ENCODE assay signal across 8 cellular contexts in genomic region chr19:48674921-48675824, GRCh38. TPM values are rescaled to one million over a fixed set of nuclear protein-coding genes. Genes with fewer than 3 reads are reported as not detected.
DNase-seq lines count a peak whose midpoint lies in the region; ATAC-seq and TF ChIP-seq lines count a peak whose summit lies in the region.

No MANE protein-coding gene starts in this region.

- no peak for TF ChIP-seq POLR2A in suprapubic skin (IDR thresholded peaks at IDR 0.05)

- TF ChIP-seq EP300 in suprapubic skin (IDR thresholded peaks at IDR 0.05) = no peak

- WGBS in suprapubic skin = 41% methylated on average over 25 of the region's 28 CpGs

- ATAC-seq in HG03196 (IDR thresholded peaks at IDR 0.05; ENCODE audit: unreplicated experiment) = no peak

- H3K36me3 ChIP-seq in SJCRH30 = peaks cover 4% of the 10 kb centered on the region; the same call in 1 of the 2 replicates
- no peaks in the 10 kb centered on the region for H3K36me3 ChIP-seq in suprapubic skin

- peak; percentile 72 to 89 for TF ChIP-seq CTCF in suprapubic skin (IDR thresholded peaks at IDR 0.05)

- H3K27ac ChIP-seq in SJCRH30 = peak overlapping the region; percentile 69
- peak overlapping the region; percentile 73 for H3K27ac ChIP-seq in suprapubic skin

- H3K4me1 ChIP-seq in SJCRH30 = peaks cover 17% of the 10 kb centered on the region
- peaks cover 28% of the 10 kb centered on the region for H3K4me1 ChIP-seq in suprapubic skin

- DNase-seq in DMS53 treated with DMSO at 0.1 percent for 48 hours (lab: John Stamatoyannopoulos, UW; ENCODE audit: unreplicated experiment) (peak; percentile 67), M059J (ENCODE audit: low read depth) (peak; percentile 79), SJCRH30 (peak; percentile 92 to 97), foreskin melanocyte (peak; percentile 92), occipital lobe (lab: John Stamatoyannopoulos, UW) (peak; percentile 69), suprapubic skin (ENCODE audit: low spot score in 2 of 2) (peak; percentile 90 to 91)
- peak; percentile 59 for DNase-seq in activated gamma-delta T cell treated with anti-CD3 and anti-CD28 coated beads, Interleukin-2, amount 50 U/mL, for 16 hours (ENCODE audit: low read depth)

- peak overlapping the region; percentile 65 for H3K4me3 ChIP-seq in SJCRH30
- H3K4me3 ChIP-seq in suprapubic skin = no peak overlapping the region

- H3K27me3 ChIP-seq in SJCRH30 = no peaks in the 10 kb centered on the region
- H3K27me3 ChIP-seq in suprapubic skin = no peaks in the 10 kb centered on the region

- H3K9me3 ChIP-seq in SJCRH30 (replicated peaks) = no peaks in the 10 kb centered on the region
- no peaks in the 10 kb centered on the region for H3K9me3 ChIP-seq in suprapubic skin

RNA-seq across cellular contexts. Expression of gene NTN5, which starts 2.4 kb away (rescaled TPM):
- 0.05 and 0.79 TPM in 2 replicates for total RNA-seq in M059J (2014; rRNA removed; shearing (Covaris generic))
- total RNA-seq in SJCRH30 (2014; rRNA removed; shearing (Covaris generic)) = 151 and 155 TPM in 2 replicates
- total RNA-seq in occipital lobe = not detected
- total RNA-seq in suprapubic skin = 1 to 10 TPM in 2 of 4 donors, under 1 TPM in 2; 0.64 to 2.2 (median 1.3) TPM

RNA-seq across cellular contexts. Expression of gene FUT2, which starts 20.6 kb away (rescaled TPM):
- total RNA-seq in M059J (2014; rRNA removed; shearing (Covaris generic)) = not detected in 2 replicates
- 0.08 and 0.30 TPM in 2 replicates for total RNA-seq in SJCRH30 (2014; rRNA removed; shearing (Covaris generic))
- not detected for total RNA-seq in occipital lobe
- total RNA-seq in suprapubic skin = 10 to 100 TPM in 1 of 4 donors, 1 to 10 TPM in 3; 2.1 to 17.4 (median 4.9) TPM

RNA-seq across cellular contexts. Expression of gene CA11, which starts 29.2 kb away (rescaled TPM):
- 1.9 and 5.1 TPM in 2 replicates for total RNA-seq in M059J (2014; rRNA removed; shearing (Covaris generic))
- 10.7 and 11.8 TPM in 2 replicates for total RNA-seq in SJCRH30 (2014; rRNA removed; shearing (Covaris generic))
- total RNA-seq in occipital lobe (9.8 TPM), suprapubic skin (10 to 100 TPM in 2 of 4 donors, 1 to 10 TPM in 2; 8.8 to 11.0 (median 9.7) TPM)

RNA-seq across cellular contexts. Expression of gene DBP, which starts 38.0 kb away (rescaled TPM):
- 18.5 and 20.1 TPM in 2 replicates for total RNA-seq in M059J (2014; rRNA removed; shearing (Covaris generic))
- 23.9 and 24.4 TPM in 2 replicates for total RNA-seq in SJCRH30 (2014; rRNA removed; shearing (Covaris generic))
- total RNA-seq in occipital lobe (4.8 TPM), suprapubic skin (10 to 100 TPM; 11.2 to 22.3 (median 17.8) TPM)

RNA-seq across cellular contexts. Expression of gene MAMSTR, which starts 44.4 kb away (rescaled TPM):
- total RNA-seq in M059J (2014; rRNA removed; shearing (Covaris generic)) = 0.81 and 1.0 TPM in 2 replicates
- total RNA-seq in SJCRH30 (2014; rRNA removed; shearing (Covaris generic)) = 19.5 and 24.5 TPM in 2 replicates
- total RNA-seq in occipital lobe (0.62 TPM), suprapubic skin (1 to 10 TPM in 3 of 4 donors, under 1 TPM in 1; 0.57 to 1.6 (median 1.5) TPM)

Comparison
In these comparisons a context has a peak if more than half of its experiments do, and no peak if none do; other contexts are left out.
1. RNA of gene NTN5, which starts 2.4 kb away (total RNA-seq): 151 to 155 TPM in SJCRH30; 0.64 to 2.2 TPM in suprapubic skin, 0.05 to 0.79 TPM in M059J and not detected in occipital lobe (single experiment); every median in the first group is over 10 times any median in the second.
2. Peak in every context shown above with its lines, with median percentiles within 50 percentile points of each other: DNase-seq.